In genomic region chr3:38034335-38034734, GRCh38 we compare ENCODE assay signal across 2 cellular contexts. TPM values are rescaled to one million over a fixed set of nuclear protein-coding genes. Genes with fewer than 3 reads are reported as not detected.
"Had no signal": no experiment of that assay in that cellular context is flagged by ENCODE, and none has a peak within 500 bp of the region (broad histone marks: within the 10 kb centered on the region; RNA-seq: fewer than 3 reads in every experiment).

No MANE protein-coding gene starts in this region.

RNA-seq across cellular contexts. Expression of gene DLEC1, which starts 4.7 kb away (rescaled TPM):
- total RNA-seq: IMR-90, K562 had no signal
